ENCODE assay signal across 1 cellular context in the genomic region with DNA sequence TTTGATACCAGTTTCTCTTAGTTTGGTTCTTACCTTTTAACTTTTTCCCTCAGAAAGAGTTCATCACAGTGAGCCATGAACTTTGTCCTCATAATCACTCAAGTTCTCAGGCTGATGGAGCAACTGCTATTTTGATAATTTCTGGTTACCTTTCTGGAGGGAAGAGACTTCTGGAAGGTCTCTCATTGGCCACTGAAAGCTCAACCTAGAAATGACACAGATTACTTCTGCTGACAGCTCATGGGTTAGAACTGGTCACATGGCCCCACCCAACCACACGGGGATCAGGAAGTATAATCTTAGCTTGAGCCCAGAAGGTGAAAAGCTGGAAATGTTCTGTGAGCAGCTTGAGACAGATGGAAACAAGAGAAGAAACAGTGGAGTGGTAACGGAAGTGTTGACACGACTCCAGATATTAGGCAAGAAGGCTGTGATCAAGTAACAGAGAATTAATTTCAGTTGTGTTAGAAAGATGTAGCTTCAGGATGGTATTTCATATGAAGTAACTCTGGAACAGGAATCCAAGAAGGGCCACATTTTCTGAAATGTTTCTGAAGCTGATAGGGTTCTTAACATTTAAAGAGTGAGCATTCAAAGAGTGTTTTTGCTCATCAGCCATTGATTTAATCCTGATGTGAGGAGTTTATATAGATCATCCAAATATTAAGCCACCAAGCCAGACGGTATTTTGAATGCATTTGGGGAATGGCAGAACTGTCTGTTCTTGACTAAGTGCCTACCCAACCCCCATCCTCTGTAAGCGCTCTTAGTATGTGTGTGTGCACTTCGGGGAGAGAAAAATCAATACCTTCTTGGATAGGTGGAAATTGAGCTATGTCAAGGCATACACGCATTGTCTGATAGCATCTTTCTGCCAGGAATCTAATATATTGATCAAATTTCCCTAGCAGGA.
TF ChIP-seq lines count a peak whose summit lies in the region.

No MANE protein-coding gene starts in this region.

TF ChIP-seq in K562, 482 proteins besides CTCF, POLR2A, EP300 and RAD21 (continued from another document):
- TF ChIP-seq, protein P1, sequence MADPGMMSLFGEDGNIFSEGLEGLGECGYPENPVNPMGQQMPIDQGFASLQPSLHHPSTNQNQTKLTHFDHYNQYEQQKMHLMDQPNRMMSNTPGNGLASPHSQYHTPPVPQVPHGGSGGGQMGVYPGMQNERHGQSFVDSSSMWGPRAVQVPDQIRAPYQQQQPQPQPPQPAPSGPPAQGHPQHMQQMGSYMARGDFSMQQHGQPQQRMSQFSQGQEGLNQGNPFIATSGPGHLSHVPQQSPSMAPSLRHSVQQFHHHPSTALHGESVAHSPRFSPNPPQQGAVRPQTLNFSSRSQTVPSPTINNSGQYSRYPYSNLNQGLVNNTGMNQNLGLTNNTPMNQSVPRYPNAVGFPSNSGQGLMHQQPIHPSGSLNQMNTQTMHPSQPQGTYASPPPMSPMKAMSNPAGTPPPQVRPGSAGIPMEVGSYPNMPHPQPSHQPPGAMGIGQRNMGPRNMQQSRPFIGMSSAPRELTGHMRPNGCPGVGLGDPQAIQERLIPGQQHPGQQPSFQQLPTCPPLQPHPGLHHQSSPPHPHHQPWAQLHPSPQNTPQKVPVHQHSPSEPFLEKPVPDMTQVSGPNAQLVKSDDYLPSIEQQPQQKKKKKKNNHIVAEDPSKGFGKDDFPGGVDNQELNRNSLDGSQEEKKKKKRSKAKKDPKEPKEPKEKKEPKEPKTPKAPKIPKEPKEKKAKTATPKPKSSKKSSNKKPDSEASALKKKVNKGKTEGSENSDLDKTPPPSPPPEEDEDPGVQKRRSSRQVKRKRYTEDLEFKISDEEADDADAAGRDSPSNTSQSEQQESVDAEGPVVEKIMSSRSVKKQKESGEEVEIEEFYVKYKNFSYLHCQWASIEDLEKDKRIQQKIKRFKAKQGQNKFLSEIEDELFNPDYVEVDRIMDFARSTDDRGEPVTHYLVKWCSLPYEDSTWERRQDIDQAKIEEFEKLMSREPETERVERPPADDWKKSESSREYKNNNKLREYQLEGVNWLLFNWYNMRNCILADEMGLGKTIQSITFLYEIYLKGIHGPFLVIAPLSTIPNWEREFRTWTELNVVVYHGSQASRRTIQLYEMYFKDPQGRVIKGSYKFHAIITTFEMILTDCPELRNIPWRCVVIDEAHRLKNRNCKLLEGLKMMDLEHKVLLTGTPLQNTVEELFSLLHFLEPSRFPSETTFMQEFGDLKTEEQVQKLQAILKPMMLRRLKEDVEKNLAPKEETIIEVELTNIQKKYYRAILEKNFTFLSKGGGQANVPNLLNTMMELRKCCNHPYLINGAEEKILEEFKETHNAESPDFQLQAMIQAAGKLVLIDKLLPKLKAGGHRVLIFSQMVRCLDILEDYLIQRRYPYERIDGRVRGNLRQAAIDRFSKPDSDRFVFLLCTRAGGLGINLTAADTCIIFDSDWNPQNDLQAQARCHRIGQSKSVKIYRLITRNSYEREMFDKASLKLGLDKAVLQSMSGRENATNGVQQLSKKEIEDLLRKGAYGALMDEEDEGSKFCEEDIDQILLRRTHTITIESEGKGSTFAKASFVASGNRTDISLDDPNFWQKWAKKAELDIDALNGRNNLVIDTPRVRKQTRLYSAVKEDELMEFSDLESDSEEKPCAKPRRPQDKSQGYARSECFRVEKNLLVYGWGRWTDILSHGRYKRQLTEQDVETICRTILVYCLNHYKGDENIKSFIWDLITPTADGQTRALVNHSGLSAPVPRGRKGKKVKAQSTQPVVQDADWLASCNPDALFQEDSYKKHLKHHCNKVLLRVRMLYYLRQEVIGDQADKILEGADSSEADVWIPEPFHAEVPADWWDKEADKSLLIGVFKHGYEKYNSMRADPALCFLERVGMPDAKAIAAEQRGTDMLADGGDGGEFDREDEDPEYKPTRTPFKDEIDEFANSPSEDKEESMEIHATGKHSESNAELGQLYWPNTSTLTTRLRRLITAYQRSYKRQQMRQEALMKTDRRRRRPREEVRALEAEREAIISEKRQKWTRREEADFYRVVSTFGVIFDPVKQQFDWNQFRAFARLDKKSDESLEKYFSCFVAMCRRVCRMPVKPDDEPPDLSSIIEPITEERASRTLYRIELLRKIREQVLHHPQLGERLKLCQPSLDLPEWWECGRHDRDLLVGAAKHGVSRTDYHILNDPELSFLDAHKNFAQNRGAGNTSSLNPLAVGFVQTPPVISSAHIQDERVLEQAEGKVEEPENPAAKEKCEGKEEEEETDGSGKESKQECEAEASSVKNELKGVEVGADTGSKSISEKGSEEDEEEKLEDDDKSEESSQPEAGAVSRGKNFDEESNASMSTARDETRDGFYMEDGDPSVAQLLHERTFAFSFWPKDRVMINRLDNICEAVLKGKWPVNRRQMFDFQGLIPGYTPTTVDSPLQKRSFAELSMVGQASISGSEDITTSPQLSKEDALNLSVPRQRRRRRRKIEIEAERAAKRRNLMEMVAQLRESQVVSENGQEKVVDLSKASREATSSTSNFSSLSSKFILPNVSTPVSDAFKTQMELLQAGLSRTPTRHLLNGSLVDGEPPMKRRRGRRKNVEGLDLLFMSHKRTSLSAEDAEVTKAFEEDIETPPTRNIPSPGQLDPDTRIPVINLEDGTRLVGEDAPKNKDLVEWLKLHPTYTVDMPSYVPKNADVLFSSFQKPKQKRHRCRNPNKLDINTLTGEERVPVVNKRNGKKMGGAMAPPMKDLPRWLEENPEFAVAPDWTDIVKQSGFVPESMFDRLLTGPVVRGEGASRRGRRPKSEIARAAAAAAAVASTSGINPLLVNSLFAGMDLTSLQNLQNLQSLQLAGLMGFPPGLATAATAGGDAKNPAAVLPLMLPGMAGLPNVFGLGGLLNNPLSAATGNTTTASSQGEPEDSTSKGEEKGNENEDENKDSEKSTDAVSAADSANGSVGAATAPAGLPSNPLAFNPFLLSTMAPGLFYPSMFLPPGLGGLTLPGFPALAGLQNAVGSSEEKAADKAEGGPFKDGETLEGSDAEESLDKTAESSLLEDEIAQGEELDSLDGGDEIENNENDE (IDR thresholded peaks at IDR 0.05; ENCODE audit: low read depth, low read length): no peak
- TF ChIP-seq RFX5 (IDR thresholded peaks at IDR 0.05; ENCODE audit: low read depth, low read length) (no peak), C11orf30 (IDR thresholded peaks at IDR 0.05; ENCODE audit: low read depth) (no peak), TARDBP (IDR thresholded peaks at IDR 0.05) (0 out of 2 replicates have a peak, but pooled peaks have one; percentile 15), ETS2 (tag; IDR thresholded peaks at IDR 0.05; ENCODE audit: borderline replicate concordance, poor library complexity, severe bottlenecking) (no peak), CSDE1 (IDR thresholded peaks at IDR 0.05) (peak in 1 of 2 experiments; percentile 34; a peak in 1 of 4 replicates), DDX20 (tag; IDR thresholded peaks at IDR 0.05; ENCODE audit: low read depth) (no peak), PRPF4 (IDR thresholded peaks at IDR 0.05; ENCODE audit: insufficient read depth, low read depth, low read length, poor library complexity, severe bottlenecking) (no peak), SRF (CRISPR knock-in tag; IDR thresholded peaks at IDR 0.05) (peak in 1 of 2 experiments; percentile 44; a peak in 1 of 4 replicates), ZNF174 (CRISPR knock-in tag; IDR thresholded peaks at IDR 0.05) (no peak), GABPB2 (CRISPR knock-in tag; conservative IDR thresholded peaks at IDR 0.05) (no peak), CREB1 (IDR thresholded peaks at IDR 0.05) (no peak), CREB1 (CRISPR knock-in tag; IDR thresholded peaks at IDR 0.05) (no peak), ZNF668 (CRISPR knock-in tag; IDR thresholded peaks at IDR 0.05) (peak; percentile 81; the same call in 1 of the 2 replicates), TAF9B (IDR thresholded peaks at IDR 0.05; ENCODE audit: partially characterized antibody) (peak; percentile 68), ESRRA (IDR thresholded peaks at IDR 0.05; ENCODE audit: borderline replicate concordance, low read depth) (no peak), ZNF583 (CRISPR knock-in tag; IDR thresholded peaks at IDR 0.05) (no peak), HCFC1 (IDR thresholded peaks at IDR 0.05; ENCODE audit: low read depth, low read length) (peak; percentile 49)
- TF ChIP-seq, protein P2, sequence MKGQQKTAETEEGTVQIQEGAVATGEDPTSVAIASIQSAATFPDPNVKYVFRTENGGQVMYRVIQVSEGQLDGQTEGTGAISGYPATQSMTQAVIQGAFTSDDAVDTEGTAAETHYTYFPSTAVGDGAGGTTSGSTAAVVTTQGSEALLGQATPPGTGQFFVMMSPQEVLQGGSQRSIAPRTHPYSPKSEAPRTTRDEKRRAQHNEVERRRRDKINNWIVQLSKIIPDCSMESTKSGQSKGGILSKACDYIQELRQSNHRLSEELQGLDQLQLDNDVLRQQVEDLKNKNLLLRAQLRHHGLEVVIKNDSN (CRISPR knock-in tag; IDR thresholded peaks at IDR 0.05): peak; percentile 99
- TF ChIP-seq, protein P3, sequence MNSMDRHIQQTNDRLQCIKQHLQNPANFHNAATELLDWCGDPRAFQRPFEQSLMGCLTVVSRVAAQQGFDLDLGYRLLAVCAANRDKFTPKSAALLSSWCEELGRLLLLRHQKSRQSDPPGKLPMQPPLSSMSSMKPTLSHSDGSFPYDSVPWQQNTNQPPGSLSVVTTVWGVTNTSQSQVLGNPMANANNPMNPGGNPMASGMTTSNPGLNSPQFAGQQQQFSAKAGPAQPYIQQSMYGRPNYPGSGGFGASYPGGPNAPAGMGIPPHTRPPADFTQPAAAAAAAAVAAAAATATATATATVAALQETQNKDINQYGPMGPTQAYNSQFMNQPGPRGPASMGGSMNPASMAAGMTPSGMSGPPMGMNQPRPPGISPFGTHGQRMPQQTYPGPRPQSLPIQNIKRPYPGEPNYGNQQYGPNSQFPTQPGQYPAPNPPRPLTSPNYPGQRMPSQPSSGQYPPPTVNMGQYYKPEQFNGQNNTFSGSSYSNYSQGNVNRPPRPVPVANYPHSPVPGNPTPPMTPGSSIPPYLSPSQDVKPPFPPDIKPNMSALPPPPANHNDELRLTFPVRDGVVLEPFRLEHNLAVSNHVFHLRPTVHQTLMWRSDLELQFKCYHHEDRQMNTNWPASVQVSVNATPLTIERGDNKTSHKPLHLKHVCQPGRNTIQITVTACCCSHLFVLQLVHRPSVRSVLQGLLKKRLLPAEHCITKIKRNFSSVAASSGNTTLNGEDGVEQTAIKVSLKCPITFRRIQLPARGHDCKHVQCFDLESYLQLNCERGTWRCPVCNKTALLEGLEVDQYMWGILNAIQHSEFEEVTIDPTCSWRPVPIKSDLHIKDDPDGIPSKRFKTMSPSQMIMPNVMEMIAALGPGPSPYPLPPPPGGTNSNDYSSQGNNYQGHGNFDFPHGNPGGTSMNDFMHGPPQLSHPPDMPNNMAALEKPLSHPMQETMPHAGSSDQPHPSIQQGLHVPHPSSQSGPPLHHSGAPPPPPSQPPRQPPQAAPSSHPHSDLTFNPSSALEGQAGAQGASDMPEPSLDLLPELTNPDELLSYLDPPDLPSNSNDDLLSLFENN (IDR thresholded peaks at IDR 0.05; ENCODE audit: low read depth in 2 of 2, low read length in 2 of 2): no peak; a peak in 1 of 4 replicates
- TF ChIP-seq, protein P4, sequence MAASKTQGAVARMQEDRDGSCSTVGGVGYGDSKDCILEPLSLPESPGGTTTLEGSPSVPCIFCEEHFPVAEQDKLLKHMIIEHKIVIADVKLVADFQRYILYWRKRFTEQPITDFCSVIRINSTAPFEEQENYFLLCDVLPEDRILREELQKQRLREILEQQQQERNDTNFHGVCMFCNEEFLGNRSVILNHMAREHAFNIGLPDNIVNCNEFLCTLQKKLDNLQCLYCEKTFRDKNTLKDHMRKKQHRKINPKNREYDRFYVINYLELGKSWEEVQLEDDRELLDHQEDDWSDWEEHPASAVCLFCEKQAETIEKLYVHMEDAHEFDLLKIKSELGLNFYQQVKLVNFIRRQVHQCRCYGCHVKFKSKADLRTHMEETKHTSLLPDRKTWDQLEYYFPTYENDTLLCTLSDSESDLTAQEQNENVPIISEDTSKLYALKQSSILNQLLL (CRISPR knock-in tag; IDR thresholded peaks at IDR 0.05; ENCODE audit: borderline replicate concordance): no peak
- TF ChIP-seq, protein P5, sequence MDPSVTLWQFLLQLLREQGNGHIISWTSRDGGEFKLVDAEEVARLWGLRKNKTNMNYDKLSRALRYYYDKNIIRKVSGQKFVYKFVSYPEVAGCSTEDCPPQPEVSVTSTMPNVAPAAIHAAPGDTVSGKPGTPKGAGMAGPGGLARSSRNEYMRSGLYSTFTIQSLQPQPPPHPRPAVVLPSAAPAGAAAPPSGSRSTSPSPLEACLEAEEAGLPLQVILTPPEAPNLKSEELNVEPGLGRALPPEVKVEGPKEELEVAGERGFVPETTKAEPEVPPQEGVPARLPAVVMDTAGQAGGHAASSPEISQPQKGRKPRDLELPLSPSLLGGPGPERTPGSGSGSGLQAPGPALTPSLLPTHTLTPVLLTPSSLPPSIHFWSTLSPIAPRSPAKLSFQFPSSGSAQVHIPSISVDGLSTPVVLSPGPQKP (CRISPR knock-in tag; IDR thresholded peaks at IDR 0.05): no peak
- TF ChIP-seq, protein P6, sequence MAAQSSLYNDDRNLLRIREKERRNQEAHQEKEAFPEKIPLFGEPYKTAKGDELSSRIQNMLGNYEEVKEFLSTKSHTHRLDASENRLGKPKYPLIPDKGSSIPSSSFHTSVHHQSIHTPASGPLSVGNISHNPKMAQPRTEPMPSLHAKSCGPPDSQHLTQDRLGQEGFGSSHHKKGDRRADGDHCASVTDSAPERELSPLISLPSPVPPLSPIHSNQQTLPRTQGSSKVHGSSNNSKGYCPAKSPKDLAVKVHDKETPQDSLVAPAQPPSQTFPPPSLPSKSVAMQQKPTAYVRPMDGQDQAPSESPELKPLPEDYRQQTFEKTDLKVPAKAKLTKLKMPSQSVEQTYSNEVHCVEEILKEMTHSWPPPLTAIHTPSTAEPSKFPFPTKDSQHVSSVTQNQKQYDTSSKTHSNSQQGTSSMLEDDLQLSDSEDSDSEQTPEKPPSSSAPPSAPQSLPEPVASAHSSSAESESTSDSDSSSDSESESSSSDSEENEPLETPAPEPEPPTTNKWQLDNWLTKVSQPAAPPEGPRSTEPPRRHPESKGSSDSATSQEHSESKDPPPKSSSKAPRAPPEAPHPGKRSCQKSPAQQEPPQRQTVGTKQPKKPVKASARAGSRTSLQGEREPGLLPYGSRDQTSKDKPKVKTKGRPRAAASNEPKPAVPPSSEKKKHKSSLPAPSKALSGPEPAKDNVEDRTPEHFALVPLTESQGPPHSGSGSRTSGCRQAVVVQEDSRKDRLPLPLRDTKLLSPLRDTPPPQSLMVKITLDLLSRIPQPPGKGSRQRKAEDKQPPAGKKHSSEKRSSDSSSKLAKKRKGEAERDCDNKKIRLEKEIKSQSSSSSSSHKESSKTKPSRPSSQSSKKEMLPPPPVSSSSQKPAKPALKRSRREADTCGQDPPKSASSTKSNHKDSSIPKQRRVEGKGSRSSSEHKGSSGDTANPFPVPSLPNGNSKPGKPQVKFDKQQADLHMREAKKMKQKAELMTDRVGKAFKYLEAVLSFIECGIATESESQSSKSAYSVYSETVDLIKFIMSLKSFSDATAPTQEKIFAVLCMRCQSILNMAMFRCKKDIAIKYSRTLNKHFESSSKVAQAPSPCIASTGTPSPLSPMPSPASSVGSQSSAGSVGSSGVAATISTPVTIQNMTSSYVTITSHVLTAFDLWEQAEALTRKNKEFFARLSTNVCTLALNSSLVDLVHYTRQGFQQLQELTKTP (IDR thresholded peaks at IDR 0.05; ENCODE audit: low read depth in 1 of 2, partially characterized antibody in 2 of 2): peak; percentile 25 to 68
